Comparison of ENCODE assay signal across 19 cellular contexts in genomic region chr4:55475394-55476243, GRCh38.
DNase-seq lines count a peak whose midpoint lies in the region; ATAC-seq and TF ChIP-seq lines count a peak whose summit lies in the region.
"Had no signal": no experiment of that assay in that cellular context is flagged by ENCODE, and none has a peak within 500 bp of the region (broad histone marks: within the 10 kb centered on the region; RNA-seq: fewer than 3 reads in every experiment).

No MANE protein-coding gene starts in this region.

- intact Hi-C loops in activated CD4-positive, alpha-beta memory T cell treated with anti-CD3 and anti-CD28 coated beads for 36 hours (cut with micrococcal nuclease), result no loop called here

- no peaks in the 10 kb centered on the region for H3K27me3 Mint-ChIP-seq in activated CD4-positive, alpha-beta memory T cell treated with anti-CD3 and anti-CD28 coated beads for 36 hours
- H3K27me3 Mint-ChIP-seq in effector memory CD8-positive, alpha-beta T cell, result no peaks in the 10 kb centered on the region
- H3K27me3 Mint-ChIP-seq: activated B cell treated with CpG ODN at 0.5 μM for 24 hours; dendritic cell treated with granulocyte-macrophage colony-stimulating factor and Interleukin-4, amounts not matched to agents 40 ng/mL and 50 ng/mL, for 4 days; stimulated activated naive CD8-positive, alpha-beta T cell treated with anti-CD3 and anti-CD28 coated beads, Interleukin-15, Interleukin-2, amounts not matched to agents 100 ng/mL and 50 ng/mL, for 24 hours had no signal

- TF ChIP-seq CTCF in GM12865 (IDR thresholded peaks at IDR 0.05; ENCODE audit: insufficient read depth, low read depth, low read length, missing control alignments) (no peak), fibroblast of lung (conservative IDR thresholded peaks at IDR 0.05 in 1 of 2, IDR thresholded peaks at IDR 0.05 in 1 of 2; ENCODE audit: low read depth in 1 of 2, low read length in 2 of 2) (no peak)

- peaks cover 27% of the 10 kb centered on the region for H3K36me3 Mint-ChIP-seq in activated CD4-positive, alpha-beta memory T cell treated with anti-CD3 and anti-CD28 coated beads for 36 hours
- peaks cover 6% of the 10 kb centered on the region for H3K36me3 Mint-ChIP-seq in effector memory CD8-positive, alpha-beta T cell (ENCODE audit: insufficient read depth)

- no peak overlapping the region for H3K4me2 ChIP-seq in fibroblast of lung (ENCODE audit: extremely low read depth, insufficient read depth, low read length)

- H3K4me3 ChIP-seq in ACC112 (ENCODE audit: low read depth, low read length), result no peak overlapping the region; the same call in 1 of the 2 replicates
- no peak overlapping the region for H3K4me3 ChIP-seq in GM12865 (ENCODE audit: low read depth, low read length)
- H3K4me3 ChIP-seq in fibroblast of lung (replicated peaks in 1 of 4; ENCODE audit: control extremely low read depth in 1 of 4, insufficient read depth in 1 of 4, low read depth in 3 of 4, low read length in 4 of 4), result no peak overlapping the region
- H3K4me3 ChIP-seq: heart left ventricle, lung had no signal

- peaks cover 22% of the 10 kb centered on the region for H3K36me3 ChIP-seq in ACC112 (ENCODE audit: insufficient read depth, low read length)
- H3K36me3 ChIP-seq in fibroblast of lung (ENCODE audit: control insufficient read depth, insufficient read depth, low read length), result no peaks in the 10 kb centered on the region
- H3K36me3 ChIP-seq: neutrophil had no signal

- H2AFZ ChIP-seq in ACC112 (ENCODE audit: low read length, unreplicated experiment) (no peak overlapping the region), fibroblast of lung (ENCODE audit: low read length) (no peak overlapping the region)

- no peaks in the 10 kb centered on the region for H3K9me3 ChIP-seq in fibroblast of lung (ENCODE audit: control insufficient read depth, insufficient read depth, low read depth, low read length)
- H3K9me3 ChIP-seq: neutrophil had no signal

- no peaks in the 10 kb centered on the region for H4K20me1 ChIP-seq in fibroblast of lung (ENCODE audit: control insufficient read depth, extremely low read depth, insufficient read depth, low read length)

- no peak for ATAC-seq in HG02938 (IDR thresholded peaks at IDR 0.05; ENCODE audit: unreplicated experiment)
- ATAC-seq in effector memory CD8-positive, alpha-beta T cell (replicated peaks), result no peak
- no peak for ATAC-seq in HG03095 (IDR thresholded peaks at IDR 0.05; ENCODE audit: unreplicated experiment)
- ATAC-seq: heart left ventricle had no signal

- H3K9me3 Mint-ChIP-seq in activated CD4-positive, alpha-beta memory T cell treated with anti-CD3 and anti-CD28 coated beads for 36 hours, result no peaks in the 10 kb centered on the region
- peaks cover 0 to 2% of the 10 kb centered on the region in 2 donors for H3K9me3 Mint-ChIP-seq in effector memory CD8-positive, alpha-beta T cell
- H3K9me3 Mint-ChIP-seq: stimulated activated naive CD8-positive, alpha-beta T cell treated with anti-CD3 and anti-CD28 coated beads, Interleukin-15, Interleukin-2, amounts not matched to agents 100 ng/mL and 50 ng/mL, for 24 hours had no signal

- no peaks in the 10 kb centered on the region for H3K27me3 ChIP-seq in ACC112 (ENCODE audit: insufficient read depth, low read length)
- H3K27me3 ChIP-seq in fibroblast of lung (ENCODE audit: control insufficient read depth, insufficient read depth, low read length), result no peaks in the 10 kb centered on the region
- H3K27me3 ChIP-seq: heart left ventricle, neutrophil had no signal

- POLR2A ChIA-PET in activated CD4-positive, alpha-beta memory T cell treated with anti-CD3 and anti-CD28 coated beads for 36 hours (lab: Charles Lee), result no interaction called here

- H3K4me1 ChIP-seq in ACC112 (ENCODE audit: control insufficient read depth, insufficient read depth, low read length, unreplicated experiment) (peaks cover 25% of the 10 kb centered on the region), fibroblast of lung (ENCODE audit: control insufficient read depth, extremely low read depth, insufficient read depth, low read length) (peaks cover 5% of the 10 kb centered on the region)

- CTCF ChIA-PET in activated CD4-positive, alpha-beta memory T cell treated with anti-CD3 and anti-CD28 coated beads for 36 hours (lab: Charles Lee), result no interaction called here

- no peak overlapping the region for H3K4me3 Mint-ChIP-seq in activated CD4-positive, alpha-beta memory T cell treated with anti-CD3 and anti-CD28 coated beads for 36 hours
- no peak overlapping the region for H3K4me3 Mint-ChIP-seq in effector memory CD8-positive, alpha-beta T cell
- H3K4me3 Mint-ChIP-seq: activated B cell treated with CpG ODN at 0.5 μM for 24 hours; CD14-positive monocyte; dendritic cell treated with granulocyte-macrophage colony-stimulating factor and Interleukin-4, amounts not matched to agents 40 ng/mL and 50 ng/mL, for 4 days; stimulated activated naive CD8-positive, alpha-beta T cell treated with anti-CD3 and anti-CD28 coated beads, Interleukin-15, Interleukin-2, amounts not matched to agents 100 ng/mL and 50 ng/mL, for 24 hours had no signal

- no peak overlapping the region for H3K9ac ChIP-seq in fibroblast of lung (ENCODE audit: insufficient read depth, low read length)

- DNase-seq in GM12865 (ENCODE audit: low read depth), result peak; percentile 30
- peak; percentile 37 for DNase-seq in activated CD4-positive, alpha-beta memory T cell treated with anti-CD3 and anti-CD28 coated beads for 36 hours
- DNase-seq in fibroblast of lung (ENCODE audit: low read depth in 2 of 2), result peak; percentile 54 to 88
- DNase-seq in effector memory CD8-positive, alpha-beta T cell, result no peak
- DNase-seq in NCI-H1092 (lab: John Stamatoyannopoulos, UW), result no peak
- DNase-seq: activated B cell treated with CpG ODN at 0.5 μM for 24 hours; activated gamma-delta T cell treated with Interleukin-2 at 50 U/mL for 16 hours; heart left ventricle; NCI-H1417; NCI-H526; stimulated activated CD4-positive, alpha-beta T cell treated with anti-CD3 and anti-CD28 coated beads, Interleukin-2, amount 100 ng/mL, for 24 hours had no signal

- H3K4me1 Mint-ChIP-seq in activated CD4-positive, alpha-beta memory T cell treated with anti-CD3 and anti-CD28 coated beads for 36 hours (ENCODE audit: low read depth), result peaks cover 8% of the 10 kb centered on the region
- peaks cover 0 to 3% of the 10 kb centered on the region in 2 donors for H3K4me1 Mint-ChIP-seq in effector memory CD8-positive, alpha-beta T cell (ENCODE audit: low read depth in 2 of 2)
- H3K4me1 Mint-ChIP-seq: activated B cell treated with CpG ODN at 0.5 μM for 24 hours, CD14-positive monocyte had no signal

- no peak overlapping the region for H3K27ac Mint-ChIP-seq in activated CD4-positive, alpha-beta memory T cell treated with anti-CD3 and anti-CD28 coated beads for 36 hours
- H3K27ac Mint-ChIP-seq in effector memory CD8-positive, alpha-beta T cell, result no peak overlapping the region
- H3K27ac Mint-ChIP-seq: activated B cell treated with CpG ODN at 0.5 μM for 24 hours; CD14-positive monocyte; dendritic cell treated with granulocyte-macrophage colony-stimulating factor and Interleukin-4, amounts not matched to agents 40 ng/mL and 50 ng/mL, for 4 days; stimulated activated naive CD8-positive, alpha-beta T cell treated with anti-CD3 and anti-CD28 coated beads, Interleukin-15, Interleukin-2, amounts not matched to agents 100 ng/mL and 50 ng/mL, for 24 hours had no signal

- H3K79me2 ChIP-seq in ACC112 (ENCODE audit: control insufficient read depth, insufficient read depth, low read length, unreplicated experiment) (no peaks in the 10 kb centered on the region), fibroblast of lung (ENCODE audit: control insufficient read depth, insufficient read depth, low read length) (no peaks in the 10 kb centered on the region)

- peak overlapping the region; percentile 72 for H3K27ac ChIP-seq in ACC112 (ENCODE audit: low read depth, low read length)
- H3K27ac ChIP-seq in fibroblast of lung (ENCODE audit: insufficient read depth, low read length), result no peak overlapping the region
- H3K27ac ChIP-seq: heart left ventricle, neutrophil had no signal

Comparison
In these comparisons a context has a peak if more than half of its experiments do, and no peak if none do; other contexts are left out.
1. DNase-seq: peak in GM12865 (single experiment), activated CD4-positive, alpha-beta memory T cell treated with anti-CD3 and anti-CD28 coated beads for 36 hours (single experiment) and fibroblast of lung (2 of 2); none in effector memory CD8-positive, alpha-beta T cell (0 of 3) and NCI-H1092 (single experiment).